In genomic region chr6:166258854-166259276, GRCh38 we compare ENCODE assay signal across 9 cellular contexts. TPM values are rescaled to one million over a fixed set of nuclear protein-coding genes. Genes with fewer than 3 reads are reported as not detected.
DNase-seq lines count a peak whose midpoint lies in the region; ATAC-seq and FAIRE-seq lines count a peak whose summit lies in the region.
"Had no signal": no experiment of that assay in that cellular context is flagged by ENCODE, and none has a peak within 500 bp of the region (broad histone marks: within the 10 kb centered on the region; RNA-seq: fewer than 3 reads in every experiment).

No MANE protein-coding gene starts in this region.

- no peaks in the 10 kb centered on the region; the same call in 1 of the 2 replicates for H3K9me3 ChIP-seq in SJSA1 (replicated peaks)
- H3K9me3 ChIP-seq in effector memory CD4-positive, alpha-beta T cell (ENCODE audit: control insufficient read depth, low read length): no peaks in the 10 kb centered on the region

- H3K27ac ChIP-seq in SJSA1: peak overlapping the region; percentile 71
- H3K27ac ChIP-seq in effector memory CD4-positive, alpha-beta T cell (ENCODE audit: insufficient read depth, low read length, poor library complexity, severe bottlenecking): peak overlapping the region; percentile 62

- peak; percentile 57 for ATAC-seq in HG02943 (IDR thresholded peaks at IDR 0.05; ENCODE audit: low read depth, unreplicated experiment)

- no peaks in the 10 kb centered on the region for H3K36me3 ChIP-seq in SJSA1
- H3K36me3 ChIP-seq in effector memory CD4-positive, alpha-beta T cell (ENCODE audit: control insufficient read depth, insufficient read depth, low read length): no peaks in the 10 kb centered on the region

- DNase-seq in GM18507 (ENCODE audit: extremely low spot score, insufficient read length, low read depth) (no peak), SJSA1 (ENCODE audit: low read depth in 1 of 2, low spot score in 2 of 2) (peak; percentile 78 to 86), DMS 273 treated with DMSO at 0.1 percent for 48 hours (lab: John Stamatoyannopoulos, UW) (no peak), NCI-H510A (lab: John Stamatoyannopoulos, UW) (no peak), NCI-H1092 (lab: John Stamatoyannopoulos, UW) (no peak)
- DNase-seq in effector memory CD4-positive, alpha-beta T cell: peak; percentile 36 to 51 (median 43)
- DNase-seq in stimulated activated naive CD4-positive, alpha-beta T cell treated with Interleukin-2 at 50 U/mL for 16 hours (lab: John Stamatoyannopoulos, UW): peak; percentile 49

- no peaks in the 10 kb centered on the region for H3K27me3 ChIP-seq in SJSA1 (replicated peaks)
- H3K27me3 ChIP-seq in effector memory CD4-positive, alpha-beta T cell (replicated peaks; ENCODE audit: control insufficient read depth, insufficient read depth, low read length, poor library complexity, severe bottlenecking): peaks cover 4% of the 10 kb centered on the region

- no peak overlapping the region for H3K4me3 ChIP-seq in SJSA1
- H3K4me3 ChIP-seq in effector memory CD4-positive, alpha-beta T cell (ENCODE audit: insufficient read depth, low read depth, low read length, poor library complexity, severe bottlenecking): no peak overlapping the region

- peaks cover 23% of the 10 kb centered on the region for H3K4me1 ChIP-seq in SJSA1 (replicated peaks)
- H3K4me1 ChIP-seq in effector memory CD4-positive, alpha-beta T cell (ENCODE audit: control insufficient read depth, insufficient read depth, low read length, poor library complexity, severe bottlenecking): peaks cover 5% of the 10 kb centered on the region

- FAIRE-seq in GM18507 (lab: Jason Lieb, UNC): peak; percentile 89

RNA-seq across cellular contexts. Expression of gene PRR18, which starts 49.3 kb away (rescaled TPM):
- total RNA-seq in SJSA1 (2014; rRNA removed; shearing (Covaris generic)): 0.76 and 1.0 TPM in 2 replicates
- total RNA-seq: dermis microvascular lymphatic vessel endothelial cell had no signal

Comparison
In these comparisons a context has a peak if more than half of its experiments do, and no peak if none do; other contexts are left out.
1. DNase-seq: peak in SJSA1 (2 of 2), effector memory CD4-positive, alpha-beta T cell (3 of 3) and stimulated activated naive CD4-positive, alpha-beta T cell treated with Interleukin-2 at 50 U/mL for 16 hours (single experiment); none in GM18507 (single experiment), DMS 273 treated with DMSO at 0.1 percent for 48 hours (single experiment), NCI-H510A (single experiment) and NCI-H1092 (single experiment).